Comparison of ENCODE assay signal across 24 cellular contexts in the genomic region with DNA sequence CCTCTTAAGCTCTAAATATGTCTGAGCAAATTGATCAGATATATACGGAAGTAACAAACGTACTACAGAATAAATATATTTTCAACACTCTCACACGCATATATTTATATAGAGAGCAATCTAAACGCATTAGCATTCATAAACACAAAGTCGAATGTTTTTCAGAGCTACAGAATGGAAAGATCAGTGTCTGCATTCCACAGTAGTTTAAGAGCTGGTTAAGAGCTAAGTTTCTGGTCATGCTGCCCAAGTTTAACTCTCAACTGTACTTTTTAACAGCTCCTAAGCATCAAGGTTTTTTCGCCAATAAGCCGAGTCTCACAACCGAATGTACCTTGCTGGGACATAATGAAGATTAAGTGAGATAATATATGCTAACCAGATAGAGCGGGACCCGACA.
"Had no signal": no experiment of that assay in that cellular context is flagged by ENCODE, and none has a peak within 500 bp of the region (broad histone marks: within the 10 kb centered on the region; RNA-seq: fewer than 3 reads in every experiment).

No MANE protein-coding gene starts in this region.

- DNase-seq: naive thymus-derived CD4-positive, alpha-beta T cell; natural killer cell; occipital lobe; ovary; posterior cingulate gyrus; psoas muscle; right cardiac atrium; right lobe of liver; sigmoid colon; stimulated activated CD4-positive, alpha-beta T cell treated with anti-CD3 and anti-CD28 coated beads, Interleukin-15, amount 100 ng/mL, for 24 hours; stimulated activated CD4-positive, alpha-beta T cell treated with anti-CD3 and anti-CD28 coated beads, Interleukin-2, amount 100 ng/mL, for 24 hours; stimulated activated CD4-positive, alpha-beta T cell treated with anti-CD3 and anti-CD28 coated beads, Interleukin-2, amount 100 ng/mL, for 48 hours; stimulated activated CD4-positive, alpha-beta T cell treated with anti-CD3 and anti-CD28 coated beads, Interleukin-4, amount 100 ng/mL, for 24 hours; stimulated activated naive B cell treated with anti-CD40 and anti-IgM and Interleukin-4, amounts not matched to agents 10 μg/mL and 1 μg/mL and 100 μg/mL, for 72 hours; stimulated activated naive CD4-positive, alpha-beta T cell treated with Interleukin-2 at 50 U/mL for 16 hours; stomach; substantia nigra; testis; tibial artery; transverse colon had no signal

- H3K4me3 ChIP-seq: neural progenitor cell, ovary, psoas muscle, right lobe of liver, sigmoid colon, stomach, suprapubic skin, testis, tibial artery, transverse colon had no signal

- ATAC-seq: naive thymus-derived CD4-positive, alpha-beta T cell; natural killer cell; psoas muscle; right cardiac atrium; right lobe of liver; stimulated activated effector memory CD8-positive, alpha-beta T cell treated with anti-CD3 and anti-CD28 coated beads, Interleukin-12 subunit alpha, Interleukin-12 subunit beta, amount 100 ng/mL, for 72 hours; stimulated activated naive B cell treated with anti-CD40 and anti-IgM and Interleukin-4, amounts not matched to agents 10 μg/mL and 1 μg/mL and 100 μg/mL, for 72 hours had no signal

- H3K9ac ChIP-seq: neural progenitor cell, parathyroid adenoma had no signal

- H3K27me3 ChIP-seq: neural progenitor cell, ovary, right lobe of liver, sigmoid colon, stomach, suprapubic skin, testis, tibial artery, transverse colon had no signal

- H2AFZ ChIP-seq: neural progenitor cell, parathyroid adenoma had no signal

- H3K9me3 ChIP-seq: ovary, psoas muscle, right lobe of liver, sigmoid colon, stomach, suprapubic skin, testis, tibial artery, transverse colon had no signal

- H3K4me2 ChIP-seq: neural progenitor cell had no signal

- H3K36me3 ChIP-seq: ovary, suprapubic skin, tibial artery had no signal

- H3K4me1 ChIP-seq: neural progenitor cell, parathyroid adenoma, psoas muscle, right lobe of liver, suprapubic skin, testis, tibial artery had no signal

- H3K27ac ChIP-seq: neural progenitor cell, ovary, parathyroid adenoma, psoas muscle, right lobe of liver, stomach, suprapubic skin, testis, tibial artery, transverse colon had no signal
